In genomic region chr6:166601956-166602355, GRCh38 we compare ENCODE assay signal across 29 cellular contexts. TPM values are rescaled to one million over a fixed set of nuclear protein-coding genes. Genes with fewer than 3 reads are reported as not detected.
"Had no signal": no experiment of that assay in that cellular context is flagged by ENCODE, and none has a peak within 500 bp of the region (broad histone marks: within the 10 kb centered on the region; RNA-seq: fewer than 3 reads in every experiment).

No MANE protein-coding gene starts in this region.

- H3K9me3 Mint-ChIP-seq: activated B cell treated with CpG ODN at 0.5 μM for 24 hours; activated CD8-positive, alpha-beta T cell treated with anti-CD3 and anti-CD28 coated beads for 36 hours; activated naive CD4-positive, alpha-beta T cell treated with anti-CD3 and anti-CD28 coated beads, Interleukin-2, amount 10 ng/mL, durations not matched to agents 7 days and 5 days; activated naive CD4-positive, alpha-beta T cell treated with anti-CD3 and anti-CD28 coated beads, Interleukin-2, amount 50 U/mL, for 72 hours; activated naive CD8-positive, alpha-beta T cell treated with anti-CD3 and anti-CD28 coated beads, Interleukin-2, amount 10 ng/mL, durations not matched to agents 7 days and 5 days; activated T-cell treated with anti-CD3 and anti-CD28 coated beads, Interleukin-2, amount 50 U/mL, for 24 hours; activated T-cell treated with anti-CD3 and anti-CD28 coated beads, Interleukin-2, amount 50 U/mL, for 72 hours; T-helper 2 cell treated with Interferon-gamma antibody and Interleukin-4, amounts not matched to agents 5 μg/mL and 100 μg/mL, for 36 hours had no signal

- FAIRE-seq: colon, frontal cortex had no signal

- H3K9me3 ChIP-seq: ascending aorta had no signal

- H3K27ac ChIP-seq: ascending aorta, brain microvascular endothelial cell, WERI-Rb-1 had no signal

- H3K36me3 Mint-ChIP-seq: activated CD8-positive, alpha-beta memory T cell treated with anti-CD3 and anti-CD28 coated beads, Interleukin-2, amount 10 ng/mL, durations not matched to agents 7 days and 5 days; activated naive CD4-positive, alpha-beta T cell treated with anti-CD3 and anti-CD28 coated beads, Interleukin-2, amount 10 ng/mL, durations not matched to agents 7 days and 5 days; activated naive CD4-positive, alpha-beta T cell treated with anti-CD3 and anti-CD28 coated beads, Interleukin-2, amount 50 U/mL, for 72 hours; activated naive CD8-positive, alpha-beta T cell treated with anti-CD3 and anti-CD28 coated beads, Interleukin-2, amount 10 ng/mL, durations not matched to agents 7 days and 5 days had no signal

- H3K27me3 ChIP-seq: ascending aorta, brain microvascular endothelial cell had no signal

- ATAC-seq: activated CD4-positive, CD25-positive, alpha-beta regulatory T cell treated with anti-CD3 and anti-CD28 coated beads, Interleukin-2, amount 50 U/mL, for 24 hours; activated CD8-positive, alpha-beta memory T cell treated with anti-CD3 and anti-CD28 coated beads, Interleukin-2, amount 10 ng/mL, durations not matched to agents 7 days and 5 days; activated CD8-positive, alpha-beta T cell treated with anti-CD3 and anti-CD28 coated beads for 36 hours; activated naive CD4-positive, alpha-beta T cell treated with anti-CD3 and anti-CD28 coated beads, Interleukin-2, amount 50 U/mL, for 72 hours; activated T-cell treated with anti-CD3 and anti-CD28 coated beads, Interleukin-2, amount 50 U/mL, for 72 hours; esophagus mucosa; T-helper 17 cell had no signal

- DNase-seq: activated B cell treated with CpG ODN at 0.5 μM for 24 hours; activated CD4-positive, alpha-beta T cell treated with anti-CD3 and anti-CD28 coated beads for 48 hours; activated CD4-positive, alpha-beta T cell treated with anti-CD3 and anti-CD28 coated beads, Interleukin-2, amount 50 U/mL, for 1 hour; activated CD4-positive, alpha-beta T cell treated with anti-CD3 and anti-CD28 coated beads, Interleukin-2, amount 50 U/mL, for 48 hours; activated CD8-positive, alpha-beta memory T cell treated with anti-CD3 and anti-CD28 coated beads, Interleukin-2, amount 10 ng/mL, durations not matched to agents 7 days and 5 days; activated CD8-positive, alpha-beta memory T cell treated with anti-CD3 and anti-CD28 coated beads, Interleukin-2, amount 50 U/mL, for 4 hours; activated CD8-positive, alpha-beta T cell treated with anti-CD3 and anti-CD28 coated beads for 36 hours; activated gamma-delta T cell; activated naive CD4-positive, alpha-beta T cell; activated naive CD4-positive, alpha-beta T cell treated with anti-CD3 and anti-CD28 coated beads, Interleukin-2, amount 10 ng/mL, durations not matched to agents 7 days and 5 days; activated naive CD8-positive, alpha-beta T cell treated with anti-CD3 and anti-CD28 coated beads, Interleukin-2, amount 10 ng/mL, durations not matched to agents 7 days and 5 days; activated T-cell treated with anti-CD3 and anti-CD28 coated beads for 4 hours; activated T-cell treated with anti-CD3 and anti-CD28 coated beads, Interleukin-2, amount 50 U/mL, for 24 hours; activated T-cell treated with anti-CD3 and anti-CD28 coated beads, Interleukin-2, amount 50 U/mL, for 72 hours; brain microvascular endothelial cell; caudate nucleus; effector CD8-positive, alpha-beta T cell; foreskin fibroblast; T-helper 1 cell; T-helper 17 cell; T1000; WERI-Rb-1 had no signal

- H3K27me3 Mint-ChIP-seq: activated CD8-positive, alpha-beta memory T cell treated with anti-CD3 and anti-CD28 coated beads, Interleukin-2, amount 10 ng/mL, durations not matched to agents 7 days and 5 days; activated CD8-positive, alpha-beta T cell treated with anti-CD3 and anti-CD28 coated beads for 36 hours; activated naive CD8-positive, alpha-beta T cell treated with anti-CD3 and anti-CD28 coated beads, Interleukin-2, amount 10 ng/mL, durations not matched to agents 7 days and 5 days; activated T-cell treated with anti-CD3 and anti-CD28 coated beads, Interleukin-2, amount 50 U/mL, for 24 hours; T-helper 17 cell had no signal

- H3K4me3 Mint-ChIP-seq: activated B cell treated with CpG ODN at 0.5 μM for 24 hours; activated CD8-positive, alpha-beta memory T cell treated with anti-CD3 and anti-CD28 coated beads, Interleukin-2, amount 10 ng/mL, durations not matched to agents 7 days and 5 days; activated CD8-positive, alpha-beta T cell treated with anti-CD3 and anti-CD28 coated beads for 36 hours; activated naive CD4-positive, alpha-beta T cell treated with anti-CD3 and anti-CD28 coated beads, Interleukin-2, amount 10 ng/mL, durations not matched to agents 7 days and 5 days; activated naive CD8-positive, alpha-beta T cell treated with anti-CD3 and anti-CD28 coated beads, Interleukin-2, amount 10 ng/mL, durations not matched to agents 7 days and 5 days; activated T-cell treated with anti-CD3 and anti-CD28 coated beads, Interleukin-2, amount 50 U/mL, for 24 hours; activated T-cell treated with anti-CD3 and anti-CD28 coated beads, Interleukin-2, amount 50 U/mL, for 72 hours; T-helper 17 cell; T-helper 2 cell treated with Interferon-gamma antibody and Interleukin-4, amounts not matched to agents 5 μg/mL and 100 μg/mL, for 36 hours had no signal

- H3K36me3 ChIP-seq: ascending aorta, brain microvascular endothelial cell, WERI-Rb-1 had no signal

- H3K4me1 Mint-ChIP-seq: activated B cell treated with CpG ODN at 0.5 μM for 24 hours; activated CD8-positive, alpha-beta memory T cell treated with anti-CD3 and anti-CD28 coated beads, Interleukin-2, amount 10 ng/mL, durations not matched to agents 7 days and 5 days; activated naive CD4-positive, alpha-beta T cell treated with anti-CD3 and anti-CD28 coated beads, Interleukin-2, amount 10 ng/mL, durations not matched to agents 7 days and 5 days; activated naive CD8-positive, alpha-beta T cell treated with anti-CD3 and anti-CD28 coated beads, Interleukin-2, amount 10 ng/mL, durations not matched to agents 7 days and 5 days had no signal

- H3K27ac Mint-ChIP-seq: activated B cell treated with CpG ODN at 0.5 μM for 24 hours; activated CD8-positive, alpha-beta memory T cell treated with anti-CD3 and anti-CD28 coated beads, Interleukin-2, amount 10 ng/mL, durations not matched to agents 7 days and 5 days; activated CD8-positive, alpha-beta T cell treated with anti-CD3 and anti-CD28 coated beads for 36 hours; activated naive CD4-positive, alpha-beta T cell treated with anti-CD3 and anti-CD28 coated beads, Interleukin-2, amount 10 ng/mL, durations not matched to agents 7 days and 5 days; activated naive CD4-positive, alpha-beta T cell treated with anti-CD3 and anti-CD28 coated beads, Interleukin-2, amount 50 U/mL, for 72 hours; activated naive CD8-positive, alpha-beta T cell treated with anti-CD3 and anti-CD28 coated beads, Interleukin-2, amount 10 ng/mL, durations not matched to agents 7 days and 5 days; activated T-cell treated with anti-CD3 and anti-CD28 coated beads, Interleukin-2, amount 50 U/mL, for 24 hours; activated T-cell treated with anti-CD3 and anti-CD28 coated beads, Interleukin-2, amount 50 U/mL, for 72 hours; T-helper 17 cell; T-helper 2 cell treated with Interferon-gamma antibody and Interleukin-4, amounts not matched to agents 5 μg/mL and 100 μg/mL, for 36 hours had no signal

- H3K4me3 ChIP-seq: ascending aorta had no signal

RNA-seq across cellular contexts. Expression of gene RAMACL, which starts 15.5 kb away (rescaled TPM):
- total RNA-seq: ascending aorta had no signal
